ENCODE assay signal across 24 cellular contexts in genomic region chr20:44025756-44026155, GRCh38.
"Had no signal": no experiment of that assay in that cellular context is flagged by ENCODE, and none has a peak within 500 bp of the region (broad histone marks: within the 10 kb centered on the region; RNA-seq: fewer than 3 reads in every experiment).

No MANE protein-coding gene starts in this region.

- H3K27ac Mint-ChIP-seq: effector memory CD8-positive, alpha-beta T cell; immature natural killer cell; memory B cell; natural killer cell; stimulated activated naive B cell treated with anti-CD40 and anti-IgM and Interleukin-4, amounts not matched to agents 10 μg/mL and 1 μg/mL and 100 μg/mL, for 72 hours had no signal

- H3K4me3 Mint-ChIP-seq: effector memory CD8-positive, alpha-beta T cell; immature natural killer cell; memory B cell; natural killer cell; stimulated activated naive B cell treated with anti-CD40 and anti-IgM and Interleukin-4, amounts not matched to agents 10 μg/mL and 1 μg/mL and 100 μg/mL, for 72 hours had no signal

- H3K9me3 Mint-ChIP-seq: immature natural killer cell, memory B cell, natural killer cell had no signal

- ATAC-seq: effector memory CD8-positive, alpha-beta T cell; left colon; natural killer cell; psoas muscle; right cardiac atrium; stimulated activated naive B cell treated with anti-CD40 and anti-IgM and Interleukin-4, amounts not matched to agents 10 μg/mL and 1 μg/mL and 100 μg/mL, for 72 hours had no signal

- H3K4me1 ChIP-seq: colonic mucosa, psoas muscle, thyroid gland had no signal

- H3K27ac ChIP-seq: colonic mucosa, esophagus squamous epithelium, ovary, psoas muscle, skin epidermis, stomach, thyroid gland had no signal

- H3K36me3 ChIP-seq: colonic mucosa, esophagus squamous epithelium, ovary, stomach, thyroid gland had no signal

- H3K36me3 Mint-ChIP-seq: memory B cell; natural killer cell; stimulated activated naive B cell treated with anti-CD40 and anti-IgM and Interleukin-4, amounts not matched to agents 10 μg/mL and 1 μg/mL and 100 μg/mL, for 72 hours had no signal

- DNase-seq: colonic mucosa; dermis blood vessel endothelial cell; effector memory CD8-positive, alpha-beta T cell; erythroblast; esophagus squamous epithelium; foreskin melanocyte; hypothalamus; immature natural killer cell; kidney glomerular epithelial cell; left colon; natural killer cell; occipital lobe; ovary; psoas muscle; right cardiac atrium; stimulated activated CD4-positive, alpha-beta T cell treated with anti-CD3 and anti-CD28 coated beads, Interleukin-15, amount 100 ng/mL, for 24 hours; stimulated activated CD4-positive, alpha-beta T cell treated with anti-CD3 and anti-CD28 coated beads, Interleukin-2, amount 100 ng/mL, for 48 hours; stimulated activated naive B cell treated with anti-CD40 and anti-IgM and Interleukin-4, amounts not matched to agents 10 μg/mL and 1 μg/mL and 100 μg/mL, for 72 hours; stomach; thyroid gland; trophoblast cell had no signal

- H3K4me3 ChIP-seq: colonic mucosa, esophagus squamous epithelium, lung, ovary, psoas muscle, skin epidermis, stomach, thyroid gland had no signal

- H3K9me3 ChIP-seq: colonic mucosa, esophagus squamous epithelium, ovary, psoas muscle, stomach, thyroid gland had no signal

- H3K27me3 ChIP-seq: colonic mucosa, ovary, stomach, thyroid gland had no signal
